1 cellular context compared by ENCODE assay signal in the genomic region with DNA sequence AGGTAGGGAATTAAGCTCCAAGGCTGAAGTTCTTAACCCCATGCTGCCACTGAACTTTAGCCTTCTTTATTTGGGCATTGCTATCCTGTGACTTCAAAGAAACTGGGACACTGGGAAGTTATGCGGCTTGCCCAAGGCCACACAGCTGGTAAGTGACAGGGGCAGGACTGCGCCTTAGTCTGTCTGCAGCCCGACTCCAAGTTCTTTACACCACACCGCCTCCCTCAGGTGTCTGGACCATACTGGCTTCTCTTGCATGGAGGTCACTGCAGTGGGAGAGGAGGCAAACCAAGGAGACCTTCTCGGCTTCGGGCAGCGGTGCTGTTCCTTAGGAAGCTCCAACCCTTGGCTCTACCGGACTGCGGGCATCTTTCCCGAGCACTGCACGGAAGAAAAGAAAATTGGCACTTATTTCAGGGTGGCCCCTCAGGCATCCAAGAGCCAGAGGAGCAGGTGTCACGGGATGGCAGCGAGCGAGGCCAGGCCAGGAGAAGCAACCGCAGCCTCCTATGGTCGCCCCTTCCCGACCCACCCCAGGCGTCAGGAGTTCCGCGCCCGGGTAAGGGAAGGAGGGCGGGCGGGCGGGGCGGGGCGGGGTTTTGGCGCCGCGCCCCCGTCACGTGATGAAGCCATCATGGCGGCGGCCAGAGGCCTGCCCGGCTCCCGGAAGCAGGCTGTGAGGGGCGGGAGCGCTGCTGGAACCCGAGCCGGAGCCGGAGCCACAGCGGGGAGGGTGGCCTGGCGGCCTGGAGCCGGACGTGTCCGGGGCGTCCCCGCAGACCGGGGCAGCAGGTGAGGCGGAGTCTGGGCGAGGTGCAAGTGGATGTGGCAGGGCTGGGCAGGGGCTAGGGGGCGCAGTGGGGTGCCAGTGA.
A peak's percentile ranks its signal among the peaks of the same experiment; 100 is the strongest.
TF ChIP-seq lines count a peak whose summit lies in the region.

No MANE protein-coding gene starts in this region.

TF ChIP-seq in HepG2, 621 proteins besides CTCF, POLR2A, EP300 and RAD21 (continued from another document and continues in another):
- TF ChIP-seq, protein P1, sequence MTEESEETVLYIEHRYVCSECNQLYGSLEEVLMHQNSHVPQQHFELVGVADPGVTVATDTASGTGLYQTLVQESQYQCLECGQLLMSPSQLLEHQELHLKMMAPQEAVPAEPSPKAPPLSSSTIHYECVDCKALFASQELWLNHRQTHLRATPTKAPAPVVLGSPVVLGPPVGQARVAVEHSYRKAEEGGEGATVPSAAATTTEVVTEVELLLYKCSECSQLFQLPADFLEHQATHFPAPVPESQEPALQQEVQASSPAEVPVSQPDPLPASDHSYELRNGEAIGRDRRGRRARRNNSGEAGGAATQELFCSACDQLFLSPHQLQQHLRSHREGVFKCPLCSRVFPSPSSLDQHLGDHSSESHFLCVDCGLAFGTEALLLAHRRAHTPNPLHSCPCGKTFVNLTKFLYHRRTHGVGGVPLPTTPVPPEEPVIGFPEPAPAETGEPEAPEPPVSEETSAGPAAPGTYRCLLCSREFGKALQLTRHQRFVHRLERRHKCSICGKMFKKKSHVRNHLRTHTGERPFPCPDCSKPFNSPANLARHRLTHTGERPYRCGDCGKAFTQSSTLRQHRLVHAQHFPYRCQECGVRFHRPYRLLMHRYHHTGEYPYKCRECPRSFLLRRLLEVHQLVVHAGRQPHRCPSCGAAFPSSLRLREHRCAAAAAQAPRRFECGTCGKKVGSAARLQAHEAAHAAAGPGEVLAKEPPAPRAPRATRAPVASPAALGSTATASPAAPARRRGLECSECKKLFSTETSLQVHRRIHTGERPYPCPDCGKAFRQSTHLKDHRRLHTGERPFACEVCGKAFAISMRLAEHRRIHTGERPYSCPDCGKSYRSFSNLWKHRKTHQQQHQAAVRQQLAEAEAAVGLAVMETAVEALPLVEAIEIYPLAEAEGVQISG (CRISPR knock-in tag; IDR thresholded peaks at IDR 0.05) = peak; percentile 83
- no peak for TF ChIP-seq SMAD9 (CRISPR knock-in tag; IDR thresholded peaks at IDR 0.05)
- peak; percentile 75 for TF ChIP-seq SRSF1 (optimal IDR thresholded peaks at IDR 0.05; ENCODE audit: low read depth, low read length)
- peak; percentile 76 for TF ChIP-seq PPARG (CRISPR knock-in tag; conservative IDR thresholded peaks at IDR 0.05)
- TF ChIP-seq POLR2AphosphoS5 (IDR thresholded peaks at IDR 0.05; ENCODE audit: low read depth, low read length) = peak; percentile 52; the same call in 1 of the 2 replicates
- no peak for TF ChIP-seq HNRNPH1 (optimal IDR thresholded peaks at IDR 0.05; ENCODE audit: low read depth, low read length)
- TF ChIP-seq ZNF142 (CRISPR knock-in tag; IDR thresholded peaks at IDR 0.05) = no peak; the same call in 1 of the 2 replicates
- TF ChIP-seq, protein P2, sequence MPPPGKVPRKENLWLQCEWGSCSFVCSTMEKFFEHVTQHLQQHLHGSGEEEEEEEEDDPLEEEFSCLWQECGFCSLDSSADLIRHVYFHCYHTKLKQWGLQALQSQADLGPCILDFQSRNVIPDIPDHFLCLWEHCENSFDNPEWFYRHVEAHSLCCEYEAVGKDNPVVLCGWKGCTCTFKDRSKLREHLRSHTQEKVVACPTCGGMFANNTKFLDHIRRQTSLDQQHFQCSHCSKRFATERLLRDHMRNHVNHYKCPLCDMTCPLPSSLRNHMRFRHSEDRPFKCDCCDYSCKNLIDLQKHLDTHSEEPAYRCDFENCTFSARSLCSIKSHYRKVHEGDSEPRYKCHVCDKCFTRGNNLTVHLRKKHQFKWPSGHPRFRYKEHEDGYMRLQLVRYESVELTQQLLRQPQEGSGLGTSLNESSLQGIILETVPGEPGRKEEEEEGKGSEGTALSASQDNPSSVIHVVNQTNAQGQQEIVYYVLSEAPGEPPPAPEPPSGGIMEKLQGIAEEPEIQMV (CRISPR knock-in tag; IDR thresholded peaks at IDR 0.05; ENCODE audit: low read depth) = no peak
- no peak for TF ChIP-seq ZNF20 (CRISPR knock-in tag; IDR thresholded peaks at IDR 0.05)
- peak; percentile 65; the same call in 1 of the 2 replicates for TF ChIP-seq ZNF607 (CRISPR knock-in tag; IDR thresholded peaks at IDR 0.05; ENCODE audit: borderline replicate concordance)
- TF ChIP-seq ZNF850 (CRISPR knock-in tag; conservative IDR thresholded peaks at IDR 0.05) = no peak; the same call in 1 of the 2 replicates
- TF ChIP-seq TBX2 (CRISPR knock-in tag; IDR thresholded peaks at IDR 0.05; ENCODE audit: borderline replicate concordance) = 0 out of 2 replicates have a peak, but pooled peaks have one; percentile 8
- peak; percentile 67 for TF ChIP-seq GATAD2A (CRISPR knock-in tag; IDR thresholded peaks at IDR 0.05)
- no peak for TF ChIP-seq ZNF460 (CRISPR knock-in tag; IDR thresholded peaks at IDR 0.05; ENCODE audit: borderline replicate concordance)
- no peak for TF ChIP-seq FOXA1 (IDR thresholded peaks at IDR 0.05)
- TF ChIP-seq FOXA1 (CRISPR knock-in tag; IDR thresholded peaks at IDR 0.05) = 0 out of 2 replicates have a peak, but pooled peaks have one; percentile 11
- TF ChIP-seq ZMYM4 (CRISPR knock-in tag; IDR thresholded peaks at IDR 0.05) = peak; percentile 44; the same call in 1 of the 2 replicates
- 0 out of 2 replicates have a peak, but pooled peaks have one; percentile 49 for TF ChIP-seq ARNT2 (CRISPR knock-in tag; IDR thresholded peaks at IDR 0.05; ENCODE audit: low read depth)
- TF ChIP-seq RFXAP (CRISPR knock-in tag; IDR thresholded peaks at IDR 0.05; ENCODE audit: borderline replicate concordance) = peak; percentile 65; the same call in 1 of the 2 replicates
- peak; percentile 62 for TF ChIP-seq MYC (CRISPR knock-in tag; IDR thresholded peaks at IDR 0.05; ENCODE audit: borderline replicate concordance)
- no peak for TF ChIP-seq ZNF251 (CRISPR knock-in tag; IDR thresholded peaks at IDR 0.05)
- no peak for TF ChIP-seq ZBTB25 (CRISPR knock-in tag; IDR thresholded peaks at IDR 0.05)
- no peak; the same call in 1 of the 2 replicates for TF ChIP-seq YEATS2 (CRISPR knock-in tag; IDR thresholded peaks at IDR 0.05; ENCODE audit: borderline replicate concordance)
- no peak; the same call in 1 of the 2 replicates for TF ChIP-seq ZNF205 (CRISPR knock-in tag; IDR thresholded peaks at IDR 0.05)
- no peak for TF ChIP-seq TOE1 (CRISPR knock-in tag; IDR thresholded peaks at IDR 0.05)
- peak; percentile 60 for TF ChIP-seq STAG1 (CRISPR knock-in tag; IDR thresholded peaks at IDR 0.05)
- no peak for TF ChIP-seq DPF2 (CRISPR knock-in tag; IDR thresholded peaks at IDR 0.05; ENCODE audit: borderline replicate concordance, low read depth)
- 0 out of 2 replicates have a peak, but pooled peaks have one; percentile 74 for TF ChIP-seq CREB3 (CRISPR knock-in tag; IDR thresholded peaks at IDR 0.05)
- peak; percentile 56 for TF ChIP-seq ASH2L (IDR thresholded peaks at IDR 0.05; ENCODE audit: insufficient read length, low read depth, low read length)
- TF ChIP-seq NR2C2 (CRISPR knock-in tag; IDR thresholded peaks at IDR 0.05; ENCODE audit: borderline replicate concordance) = 0 out of 2 replicates have a peak, but pooled peaks have one; percentile 34
- TF ChIP-seq KLF16 (CRISPR knock-in tag; IDR thresholded peaks at IDR 0.05) = peak in 1 of 2 experiments; percentile 41; a peak in 1 of 4 replicates
- no peak for TF ChIP-seq DZIP1 (CRISPR knock-in tag; IDR thresholded peaks at IDR 0.05)
- TF ChIP-seq NR2F6 (IDR thresholded peaks at IDR 0.05) = peak; percentile 52; the same call in 1 of the 2 replicates
- 0 out of 2 replicates have a peak, but pooled peaks have one; percentile 22 for TF ChIP-seq NR2F6 (CRISPR knock-in tag; IDR thresholded peaks at IDR 0.05)
- TF ChIP-seq CENPBD1 (CRISPR knock-in tag; IDR thresholded peaks at IDR 0.05; ENCODE audit: borderline replicate concordance, low read depth) = no peak
- 0 out of 2 replicates have a peak, but pooled peaks have one; percentile 14 for TF ChIP-seq CEBPG (CRISPR knock-in tag; IDR thresholded peaks at IDR 0.05)
- TF ChIP-seq KAT8 (CRISPR knock-in tag; IDR thresholded peaks at IDR 0.05) = peak; percentile 95
- peak; percentile 65 for TF ChIP-seq ZNF331 (CRISPR knock-in tag; IDR thresholded peaks at IDR 0.05)
- no peak for TF ChIP-seq SUZ12 (IDR thresholded peaks at IDR 0.05; ENCODE audit: low read depth, low read length)
